In genomic region chr22:23984430-23984829, GRCh38 we compare ENCODE assay signal across 9 cellular contexts. TPM values are rescaled to one million over a fixed set of nuclear protein-coding genes. Genes with fewer than 3 reads are reported as not detected.
DNase-seq lines count a peak whose midpoint lies in the region; TF ChIP-seq lines count a peak whose summit lies in the region.
"Had no signal": no experiment of that assay in that cellular context is flagged by ENCODE, and none has a peak within 500 bp of the region (broad histone marks: within the 10 kb centered on the region; RNA-seq: fewer than 3 reads in every experiment).

No MANE protein-coding gene starts in this region.

- H3K36me3 ChIP-seq in kidney epithelial cell (ENCODE audit: control insufficient read depth, insufficient read depth, low read length) (no peaks in the 10 kb centered on the region), H7 (replicated peaks; ENCODE audit: control insufficient read depth, insufficient read depth, low read length) (no peaks in the 10 kb centered on the region)

- peak; percentile 29 for DNase-seq in DMS153 (lab: John Stamatoyannopoulos, UW)
- DNase-seq in LNCaP clone FGC (ENCODE audit: low read depth) = no peak
- DNase-seq in activated T-cell treated with anti-CD3 and anti-CD28 coated beads, Interleukin-2, amount 50 U/mL, for 48 hours = peak; percentile 34 to 39
- no peak for DNase-seq in kidney epithelial cell (ENCODE audit: low read depth)
- no peak for DNase-seq in H7
- DNase-seq in activated CD8-positive, alpha-beta memory T cell treated with anti-CD3 and anti-CD28 coated beads, Interleukin-2, amount 50 U/mL, for 4 hours = no peak
- no peak for DNase-seq in DMS79 (lab: John Stamatoyannopoulos, UW)
- no peak for DNase-seq in GOT3 (lab: John Stamatoyannopoulos, UW)

- peak; percentile 80 for TF ChIP-seq CTCF in LNCaP clone FGC (IDR thresholded peaks at IDR 0.05; ENCODE audit: control insufficient read depth, extremely low read depth, insufficient read depth)
- peak; percentile 40 for TF ChIP-seq CTCF in kidney epithelial cell (IDR thresholded peaks at IDR 0.05; ENCODE audit: insufficient read depth, low read length, poor library complexity, severe bottlenecking)

- H3K27me3 ChIP-seq in kidney epithelial cell (ENCODE audit: control insufficient read depth, insufficient read depth, low read length) (no peaks in the 10 kb centered on the region), H7 (ENCODE audit: control insufficient read depth, insufficient read depth, low read length) (no peaks in the 10 kb centered on the region)

- no peak overlapping the region for H3K4me3 ChIP-seq in LNCaP clone FGC (ENCODE audit: low read depth, low read length)
- no peak overlapping the region for H3K4me3 ChIP-seq in kidney epithelial cell (ENCODE audit: low read depth, low read length)
- H3K4me3 ChIP-seq in H7 (ENCODE audit: insufficient read depth, low read depth, low read length) = no peak overlapping the region
- H3K4me3 ChIP-seq: skin epidermis had no signal

RNA-seq across cellular contexts. Expression of gene GSTT2, which starts 4.5 kb away (rescaled TPM):
- 0.50 and 1.2 TPM in 2 replicates for total RNA-seq in kidney epithelial cell
- 0.48 TPM in 1 of 2 replicates, not detected in the other for total RNA-seq in H7 (2014; rRNA removed; shearing (Covaris generic))

RNA-seq across cellular contexts. Expression of gene DDT, which starts 10.2 kb away (rescaled TPM):
- total RNA-seq in kidney epithelial cell = 123 and 126 TPM in 2 replicates
- total RNA-seq in H7 (2014; rRNA removed; shearing (Covaris generic)) = 317 and 422 TPM in 2 replicates

RNA-seq across cellular contexts. Expression of gene DDTL, which starts 17.7 kb away (rescaled TPM):
- 0.75 and 1.2 TPM in 2 replicates for total RNA-seq in kidney epithelial cell
- total RNA-seq in H7 (2014; rRNA removed; shearing (Covaris generic)) = 3.5 and 4.2 TPM in 2 replicates

RNA-seq across cellular contexts. Expression of gene GSTT4, which starts 20.8 kb away (rescaled TPM):
- total RNA-seq in kidney epithelial cell = not detected in 2 replicates
- not detected in 2 replicates for total RNA-seq in H7 (2014; rRNA removed; shearing (Covaris generic))

RNA-seq across cellular contexts. Expression of gene GSTT2B, which starts 23.4 kb away (rescaled TPM):
- 3.4 and 3.8 TPM in 2 replicates for total RNA-seq in kidney epithelial cell
- 13.1 and 18.9 TPM in 2 replicates for total RNA-seq in H7 (2014; rRNA removed; shearing (Covaris generic))

Comparison
In these comparisons a context has a peak if more than half of its experiments do, and no peak if none do; other contexts are left out.
1. DNase-seq: peak in DMS153 (single experiment) and activated T-cell treated with anti-CD3 and anti-CD28 coated beads, Interleukin-2, amount 50 U/mL, for 48 hours (2 of 2); none in LNCaP clone FGC (single experiment), kidney epithelial cell (single experiment), H7 (single experiment), activated CD8-positive, alpha-beta memory T cell treated with anti-CD3 and anti-CD28 coated beads, Interleukin-2, amount 50 U/mL, for 4 hours (single experiment), DMS79 (single experiment) and GOT3 (single experiment).